In genomic region chr11:304915-305833, GRCh38 we compare ENCODE assay signal across 8 cellular contexts. TPM values are rescaled to one million over a fixed set of nuclear protein-coding genes. Genes with fewer than 3 reads are reported as not detected.
DNase-seq lines count a peak whose midpoint lies in the region; ATAC-seq, FAIRE-seq and TF ChIP-seq lines count a peak whose summit lies in the region.

No MANE protein-coding gene starts in this region.

- no TSS peak for BruUV-seq in GM12878 (replicated peaks; lab: Mats Ljungman, UMichigan)

- RAD21 ChIA-PET in GM12878 (lab: Charles Lee; ENCODE audit: unreplicated experiment), result interaction anchor here (0.8 to 2.4 kb wide), 9 partner anchors 10 to 69 kb away, joined by 3 to 19 read pairs (median 5); partner anchors contain the start of genes PSMD13 and SIRT3

- H3K4me1 ChIP-seq in Peyer's patch (peaks cover 0 to 27% (median 1%) of the 10 kb centered on the region in 4 donors), GM12878 (ENCODE audit: control insufficient read depth, insufficient read depth, low read length) (peaks cover 20% of the 10 kb centered on the region), spleen (peaks cover 16 to 77% (median 51%) of the 10 kb centered on the region in 6 donors)

- peak; percentile 69 for TF ChIP-seq RAD21 in GM12878 (IDR thresholded peaks at IDR 0.05; ENCODE audit: insufficient read depth, low read depth, low read length)

- no peak for TF ChIP-seq EP300 in GM12878 (IDR thresholded peaks at IDR 0.05; ENCODE audit: borderline replicate concordance in 1 of 2, control insufficient read depth in 1 of 2, low read depth in 2 of 2, low read length in 2 of 2)

- in situ Hi-C loops in GM12878 (cut with MboI), result no loop called here

- H3K36me3 ChIP-seq in Peyer's patch (no peaks in the 10 kb centered on the region), GM12878 (ENCODE audit: control insufficient read depth in 2 of 2, insufficient read depth in 2 of 2, low read length in 1 of 2) (no peaks in the 10 kb centered on the region), spleen (peaks cover 0 to 5% (median 0%) of the 10 kb centered on the region in 6 donors)

- TF ChIP-seq POLR2A in Peyer's patch (IDR thresholded peaks at IDR 0.05) (no peak), GM12878 (IDR thresholded peaks at IDR 0.05; ENCODE audit: low read depth, low read length) (no peak), spleen (IDR thresholded peaks at IDR 0.05) (no peak)

- H3K4me3 Mint-ChIP-seq in CD14-positive monocyte, result no peak overlapping the region

- H3K27me3 Mint-ChIP-seq in CD14-positive monocyte (ENCODE audit: low read depth in 3 of 3), result peaks cover 18 to 22% (median 21%) of the 10 kb centered on the region in 3 donors

- POLR2A ChIA-PET in GM12878 (lab: Charles Lee), result interaction anchor here (0.6 to 2.8 kb wide), 4 partner anchors 22 to 54 kb away, joined by 3 to 12 read pairs (median 6); no protein-coding TSS in a partner anchor

- H3K4me3 ChIP-seq in Peyer's patch (no peak overlapping the region), GM12878 (no peak overlapping the region), iPS-18c (ENCODE audit: insufficient read depth, low read depth, low read length) (peak overlapping the region; percentile 9), spleen (no peak overlapping the region)

- H3K79me2 ChIP-seq in GM12878 (ENCODE audit: control insufficient read depth, insufficient read depth, low read length), result peaks cover 22% of the 10 kb centered on the region

- H2AFZ ChIP-seq in GM12878 (ENCODE audit: control insufficient read depth, low read depth, low read length), result no peak overlapping the region

- CTCF ChIA-PET in GM12878 (lab: Yijun Ruan, JAX), result interaction anchor here (0.6 to 4.5 kb wide), 18 partner anchors 12 to 206 kb away, joined by 3 to 33 read pairs (median 6); partner anchors contain the start of genes BET1L, PGGHG, PSMD13 and RIC8A

- H3K9me3 ChIP-seq in Peyer's patch (no peaks in the 10 kb centered on the region), GM12878 (replicated peaks; ENCODE audit: control insufficient read depth, insufficient read depth, low read length) (no peaks in the 10 kb centered on the region), iPS-18c (ENCODE audit: control insufficient read depth, insufficient read depth, low read length) (no peaks in the 10 kb centered on the region), spleen (no peaks in the 10 kb centered on the region)

- H4K20me1 ChIP-seq in GM12878 (ENCODE audit: control insufficient read depth, insufficient read depth), result no peaks in the 10 kb centered on the region

- no peak overlapping the region for H3K4me2 ChIP-seq in GM12878 (ENCODE audit: control insufficient read depth, insufficient read depth)

- no peak overlapping the region for H3K9ac ChIP-seq in GM12878 (ENCODE audit: control insufficient read depth, insufficient read depth, low read length)

- H3K27ac ChIP-seq in Peyer's patch (peak overlapping the region in 1 of 4 donors; percentile 31), GM12878 (ENCODE audit: control insufficient read depth, insufficient read depth) (no peak overlapping the region), spleen (peak overlapping the region in 5 of 8 donors; percentile 44 to 97 (median 91))

- 33% methylated on average over 18 of the region's 19 CpGs for WGBS in GM12878 (ENCODE audit: insufficient coverage, insufficient replicate concordance, low lambda C conversion rate, missing lambda C conversion rate)
- WGBS in spleen, 5 donors, result 36 to 52% (median 44%) methylated on average over 18 to 19 of the region's 19 CpGs

- H3K27ac Mint-ChIP-seq in CD14-positive monocyte, result peak overlapping the region in 1 of 7 donors; percentile 45

- peaks cover 0 to 4% (median 0%) of the 10 kb centered on the region in 7 donors for H3K9me3 Mint-ChIP-seq in CD14-positive monocyte

- peaks cover 5 to 7% of the 10 kb centered on the region in 2 donors for H3K36me3 Mint-ChIP-seq in CD14-positive monocyte

- no peak for FAIRE-seq in GM12878 (lab: Jason Lieb, UNC)

- ATAC-seq in GM12878, result 0 out of 3 replicates have a peak, but pooled peaks have one; percentile 12
- ATAC-seq in HG03342 (IDR thresholded peaks at IDR 0.05; ENCODE audit: unreplicated experiment), result no peak

- peaks cover 42% of the 10 kb centered on the region for H3K4me1 Mint-ChIP-seq in CD14-positive monocyte

- TF ChIP-seq CTCF in CD14-positive monocyte (IDR thresholded peaks at IDR 0.05), result peak; percentile 73
- peak; percentile 54 to 85 (median 81) for TF ChIP-seq CTCF in Peyer's patch (IDR thresholded peaks at IDR 0.05)
- TF ChIP-seq CTCF in GM12878 (IDR thresholded peaks at IDR 0.05 in 2 of 3, conservative IDR thresholded peaks at IDR 0.05 in 1 of 3; ENCODE audit: control insufficient read depth in 2 of 3, extremely low read depth in 1 of 3, insufficient read depth in 1 of 3, low read depth in 3 of 3, low read length in 3 of 3), result peak; percentile 66 to 67 (median 66)
- TF ChIP-seq CTCF in spleen (IDR thresholded peaks at IDR 0.05 in 8 of 11, conservative IDR thresholded peaks at IDR 0.05 in 3 of 11), result peak; percentile 66 to 90 (median 81)

- SMC1A ChIA-PET in GM12878 (lab: Charles Lee; ENCODE audit: uncharacterized antibody, unreplicated experiment), result interaction anchor here (0.8 to 3.3 kb wide), 14 partner anchors 10 to 68 kb away, joined by 3 to 20 read pairs (median 4); partner anchors contain the start of gene PSMD13

- no peak for DNase-seq in CD14-positive monocyte (ENCODE audit: low spot score)
- peak; percentile 69 for DNase-seq in H4 (ENCODE audit: low spot score)
- peak in 2 of 3 donors; percentile 82 to 88 for DNase-seq in Peyer's patch
- no peak for DNase-seq in GM12878 (ENCODE audit: low read depth, low spot score)
- DNase-seq in spleen, result peak; percentile 84
- no peak for DNase-seq in DMS114 treated with DMSO at 0.1 percent for 48 hours (lab: John Stamatoyannopoulos, UW; ENCODE audit: unreplicated experiment)

- no peaks in the 10 kb centered on the region for H3K27me3 ChIP-seq in Peyer's patch
- H3K27me3 ChIP-seq in GM12878 (replicated peaks in 1 of 2; ENCODE audit: control insufficient read depth in 2 of 2, insufficient read depth in 2 of 2, low read length in 1 of 2), result no peaks in the 10 kb centered on the region
- H3K27me3 ChIP-seq in spleen (replicated peaks in 1 of 7), result peaks cover 0 to 3% (median 0%) of the 10 kb centered on the region in 7 donors

- intact Hi-C loops in CD14-positive monocyte (cut with micrococcal nuclease), result loop anchor here (5.0 to 10.0 kb wide), 3 partner anchors 38 to 53 kb away; no protein-coding TSS in a partner anchor
- intact Hi-C loops in GM12878 (cut with micrococcal nuclease; ENCODE audit: unreplicated experiment), result loop anchor here (5.0 to 10.0 kb wide), 2 partner anchors 98 to 140 kb away; partner anchors contain the start of genes ANO9, BET1L and RIC8A
- intact Hi-C loops in spleen (cut with DNase I; ENCODE audit: low total_unique reads), result loop anchor here (5.0 kb wide), 1 partner anchor 52 kb away; no protein-coding TSS in a partner anchor

RNA-seq across cellular contexts. Expression of gene IFITM2, which starts 2.4 kb away (rescaled TPM):
- polyA plus RNA-seq in CD14-positive monocyte (1,000 to 10,000 TPM in 1 of 2 donors, 100 to 1,000 TPM in 1; 625 to 1,147 TPM), GM12878 (2011; rRNA removed) (116 and 205 TPM in 2 replicates), GM12878 (2014; fragmentation: Illumina TruSeq; extraction: Trizol) (422 and 741 TPM in 2 replicates), GM12878 (2014; fragmentation: Nextera tagmentation; extraction: Ambion mirVana) (1,000 to 10,000 TPM; 2,669 to 3,672 TPM), GM12878 (2014; rRNA removed) (611 and 755 TPM in 2 replicates), GM12878 (2016; fragmentation: Nextera tagmentation; extraction: Ambion mirVana) (100 to 1,000 TPM; 707 to 829 TPM), spleen (1,000 to 10,000 TPM in 1 of 3 donors, 100 to 1,000 TPM in 2; 680 to 1,006 (median 885) TPM)
- 21.9 and 30.7 TPM in 2 replicates for total RNA-seq in H4 (2014; rRNA removed; shearing (Covaris generic))
- total RNA-seq in Peyer's patch (10 to 100 TPM; 15.6 to 98.2 (median 46.0) TPM), GM12878 (2014; rRNA removed) (267 and 271 TPM in 2 replicates), GM12878 (2014; rRNA removed; fragmentation: Illumina TruSeq; extraction: Trizol) (295 and 327 TPM in 2 replicates), GM12878 (2021) (676 and 768 TPM in 2 replicates), spleen (1,000 to 10,000 TPM in 4 of 7 donors, 100 to 1,000 TPM in 3; 507 to 1,635 (median 1,062) TPM)
- total RNA-seq in GM12878 (2013; cell fraction: nucleolus; rRNA removed), result 32.0 and 32.3 TPM in 2 replicates
- 582 TPM for polyA plus RNA-seq in GM12878 (2011; ENCODE audit: low read depth)
- 159 and 247 TPM in 2 replicates for polyA plus RNA-seq in GM12878 (2011; cell fraction: cytosol; rRNA removed)
- polyA plus RNA-seq in GM12878 (2011; cell fraction: nucleus; rRNA removed), result 40.7 and 48.7 TPM in 2 replicates
- 605 and 961 TPM in 2 replicates for polyA plus RNA-seq in GM12878 (2012)
- polyA minus RNA-seq in GM12878 (2011; rRNA and poly(A)+ RNA removed), result 67.7 and 77.6 TPM in 2 replicates
- polyA minus RNA-seq in GM12878 (2011; cell fraction: cytosol; rRNA and poly(A)+ RNA removed), result 83.9 and 93.5 TPM in 2 replicates
- 31.3 and 51.8 TPM in 2 replicates for polyA minus RNA-seq in GM12878 (2011; cell fraction: nucleus; rRNA and poly(A)+ RNA removed)

RNA-seq across cellular contexts. Expression of gene IFITM5, which starts 5.8 kb away (rescaled TPM):
- polyA plus RNA-seq in CD14-positive monocyte, result not detected
- not detected in 2 replicates for total RNA-seq in H4 (2014; rRNA removed; shearing (Covaris generic))
- not detected for total RNA-seq in Peyer's patch
- total RNA-seq in GM12878 (2013; cell fraction: nucleolus; rRNA removed), result not detected in 2 replicates
- total RNA-seq in GM12878 (2014; rRNA removed), result not detected in 2 replicates
- total RNA-seq in GM12878 (2014; rRNA removed; fragmentation: Illumina TruSeq; extraction: Trizol), result not detected in 2 replicates
- not detected in 2 replicates for total RNA-seq in GM12878 (2021)
- polyA plus RNA-seq in GM12878 (2011; ENCODE audit: low read depth), result not detected
- polyA plus RNA-seq in GM12878 (2011; rRNA removed), result not detected in 2 replicates
- not detected in 2 replicates for polyA plus RNA-seq in GM12878 (2011; cell fraction: cytosol; rRNA removed)
- not detected in 2 replicates for polyA plus RNA-seq in GM12878 (2011; cell fraction: nucleus; rRNA removed)
- not detected in 2 replicates for polyA plus RNA-seq in GM12878 (2012)
- not detected in 2 replicates for polyA plus RNA-seq in GM12878 (2014; fragmentation: Illumina TruSeq; extraction: Trizol)
- not detected for polyA plus RNA-seq in GM12878 (2014; fragmentation: Nextera tagmentation; extraction: Ambion mirVana)
- not detected in 2 replicates for polyA plus RNA-seq in GM12878 (2014; rRNA removed)
- not detected for polyA plus RNA-seq in GM12878 (2016; fragmentation: Nextera tagmentation; extraction: Ambion mirVana)
- not detected in 2 replicates for polyA minus RNA-seq in GM12878 (2011; rRNA and poly(A)+ RNA removed)
- polyA minus RNA-seq in GM12878 (2011; cell fraction: cytosol; rRNA and poly(A)+ RNA removed), result not detected in 2 replicates
- polyA minus RNA-seq in GM12878 (2011; cell fraction: nucleus; rRNA and poly(A)+ RNA removed), result not detected in 2 replicates
- total RNA-seq in spleen, result not detected
- not detected for polyA plus RNA-seq in spleen

RNA-seq across cellular contexts. Expression of gene IFITM1, which starts 8.7 kb away (rescaled TPM):
- 10 to 100 TPM; 26.0 to 36.3 TPM for polyA plus RNA-seq in CD14-positive monocyte
- 179 TPM in 2 replicates for total RNA-seq in H4 (2014; rRNA removed; shearing (Covaris generic))
- total RNA-seq in Peyer's patch, result 100 to 1,000 TPM in 2 of 4 donors, 10 to 100 TPM in 2; 45.9 to 141 (median 89.6) TPM
- 166 and 177 TPM in 2 replicates for total RNA-seq in GM12878 (2013; cell fraction: nucleolus; rRNA removed)
- total RNA-seq in GM12878 (2014; rRNA removed), result 543 and 574 TPM in 2 replicates
- 485 and 549 TPM in 2 replicates for total RNA-seq in GM12878 (2014; rRNA removed; fragmentation: Illumina TruSeq; extraction: Trizol)
- 396 and 453 TPM in 2 replicates for total RNA-seq in GM12878 (2021)
- 839 TPM for polyA plus RNA-seq in GM12878 (2011; ENCODE audit: low read depth)
- polyA plus RNA-seq in GM12878 (2011; rRNA removed), result 240 and 671 TPM in 2 replicates
- 1,141 and 1,225 TPM in 2 replicates for polyA plus RNA-seq in GM12878 (2011; cell fraction: cytosol; rRNA removed)
- 403 and 488 TPM in 2 replicates for polyA plus RNA-seq in GM12878 (2011; cell fraction: nucleus; rRNA removed)
- polyA plus RNA-seq in GM12878 (2012), result 758 and 904 TPM in 2 replicates
- polyA plus RNA-seq in GM12878 (2014; fragmentation: Illumina TruSeq; extraction: Trizol), result 491 and 1,007 TPM in 2 replicates
- polyA plus RNA-seq in GM12878 (2014; fragmentation: Nextera tagmentation; extraction: Ambion mirVana), result 1,000 to 10,000 TPM; 1,771 to 2,788 TPM
- polyA plus RNA-seq in GM12878 (2014; rRNA removed), result 864 and 887 TPM in 2 replicates
- polyA plus RNA-seq in GM12878 (2016; fragmentation: Nextera tagmentation; extraction: Ambion mirVana), result 100 to 1,000 TPM; 456 to 479 TPM
- polyA minus RNA-seq in GM12878 (2011; rRNA and poly(A)+ RNA removed), result 804 and 1,098 TPM in 2 replicates
- polyA minus RNA-seq in GM12878 (2011; cell fraction: cytosol; rRNA and poly(A)+ RNA removed), result 178 and 190 TPM in 2 replicates
- polyA minus RNA-seq in GM12878 (2011; cell fraction: nucleus; rRNA and poly(A)+ RNA removed), result 183 and 217 TPM in 2 replicates
- total RNA-seq in spleen, result 100 to 1,000 TPM; 333 to 670 (median 510) TPM
- polyA plus RNA-seq in spleen, result 100 to 1,000 TPM; 314 to 496 (median 327) TPM

RNA-seq across cellular contexts. Expression of gene IFITM3, which starts 15.5 kb away (rescaled TPM):
- polyA plus RNA-seq in CD14-positive monocyte (100 to 1,000 TPM; 445 to 637 TPM), GM12878 (2011; rRNA removed) (0.58 and 0.98 TPM in 2 replicates), GM12878 (2014; fragmentation: Illumina TruSeq; extraction: Trizol) (1.5 TPM in 1 of 2 replicates, not detected in the other), GM12878 (2014; fragmentation: Nextera tagmentation; extraction: Ambion mirVana) (1 to 10 TPM; 2.1 to 2.3 TPM), GM12878 (2014; rRNA removed) (0.77 and 1.8 TPM in 2 replicates), GM12878 (2016; fragmentation: Nextera tagmentation; extraction: Ambion mirVana) (1 to 10 TPM; 2.2 to 3.6 TPM), spleen (100 to 1,000 TPM; 391 to 618 (median 599) TPM)
- total RNA-seq in H4 (2014; rRNA removed; shearing (Covaris generic)), result 183 and 240 TPM in 2 replicates
- total RNA-seq in Peyer's patch (100 to 1,000 TPM in 1 of 4 donors, 10 to 100 TPM in 3; 30.6 to 200 (median 84.7) TPM), GM12878 (2014; rRNA removed) (0.33 and 1.3 TPM in 2 replicates), GM12878 (2014; rRNA removed; fragmentation: Illumina TruSeq; extraction: Trizol) (0.54 and 0.88 TPM in 2 replicates), GM12878 (2021) (2.5 and 3.0 TPM in 2 replicates), spleen (100 to 1,000 TPM; 314 to 942 (median 472) TPM)
- 0.61 TPM in 1 of 2 replicates, not detected in the other for total RNA-seq in GM12878 (2013; cell fraction: nucleolus; rRNA removed)
- polyA plus RNA-seq in GM12878 (2011; ENCODE audit: low read depth), result 2.3 TPM
- polyA plus RNA-seq in GM12878 (2011; cell fraction: cytosol; rRNA removed), result 0.54 and 1.2 TPM in 2 replicates
- 1.2 and 1.6 TPM in 2 replicates for polyA plus RNA-seq in GM12878 (2011; cell fraction: nucleus; rRNA removed)
- 2.1 and 2.4 TPM in 2 replicates for polyA plus RNA-seq in GM12878 (2012)
- polyA minus RNA-seq in GM12878 (2011; rRNA and poly(A)+ RNA removed), result not detected in 2 replicates
- polyA minus RNA-seq in GM12878 (2011; cell fraction: cytosol; rRNA and poly(A)+ RNA removed), result 3.7 and 7.7 TPM in 2 replicates
- polyA minus RNA-seq in GM12878 (2011; cell fraction: nucleus; rRNA and poly(A)+ RNA removed), result 0.97 and 1.3 TPM in 2 replicates

RNA-seq across cellular contexts. Expression of gene PGGHG, which starts 16.2 kb away (rescaled TPM):
- polyA plus RNA-seq in CD14-positive monocyte, result 1 to 10 TPM; 1.6 to 2.1 TPM
- 2.2 and 2.4 TPM in 2 replicates for total RNA-seq in H4 (2014; rRNA removed; shearing (Covaris generic))
- 100 to 1,000 TPM in 3 of 4 donors, 10 to 100 TPM in 1; 94.2 to 385 (median 317) TPM for total RNA-seq in Peyer's patch
- 80.7 and 93.8 TPM in 2 replicates for total RNA-seq in GM12878 (2013; cell fraction: nucleolus; rRNA removed)
- total RNA-seq in GM12878 (2014; rRNA removed), result 3.5 and 3.9 TPM in 2 replicates
- total RNA-seq in GM12878 (2014; rRNA removed; fragmentation: Illumina TruSeq; extraction: Trizol), result 1.3 and 1.9 TPM in 2 replicates
- total RNA-seq in GM12878 (2021), result 7.3 and 8.2 TPM in 2 replicates
- polyA plus RNA-seq in GM12878 (2011; ENCODE audit: low read depth), result 13.0 TPM
- 1.7 and 2.9 TPM in 2 replicates for polyA plus RNA-seq in GM12878 (2011; rRNA removed)
- 2.1 and 4.4 TPM in 2 replicates for polyA plus RNA-seq in GM12878 (2011; cell fraction: cytosol; rRNA removed)
- 82.4 and 97.9 TPM in 2 replicates for polyA plus RNA-seq in GM12878 (2011; cell fraction: nucleus; rRNA removed)
- polyA plus RNA-seq in GM12878 (2012), result 34.6 and 36.7 TPM in 2 replicates
- polyA plus RNA-seq in GM12878 (2014; fragmentation: Illumina TruSeq; extraction: Trizol), result 0.17 and 1.5 TPM in 2 replicates
- under 1 TPM; 0.10 to 0.27 TPM for polyA plus RNA-seq in GM12878 (2014; fragmentation: Nextera tagmentation; extraction: Ambion mirVana)
- 7.9 and 8.3 TPM in 2 replicates for polyA plus RNA-seq in GM12878 (2014; rRNA removed)
- polyA plus RNA-seq in GM12878 (2016; fragmentation: Nextera tagmentation; extraction: Ambion mirVana), result 1 to 10 TPM; 1.0 to 1.7 TPM
- 0.80 and 2.4 TPM in 2 replicates for polyA minus RNA-seq in GM12878 (2011; rRNA and poly(A)+ RNA removed)
- 0.80 and 1.1 TPM in 2 replicates for polyA minus RNA-seq in GM12878 (2011; cell fraction: cytosol; rRNA and poly(A)+ RNA removed)
- 7.3 and 13.1 TPM in 2 replicates for polyA minus RNA-seq in GM12878 (2011; cell fraction: nucleus; rRNA and poly(A)+ RNA removed)
- 100 to 1,000 TPM in 6 of 7 donors, 10 to 100 TPM in 1; 53.4 to 182 (median 128) TPM for total RNA-seq in spleen
- polyA plus RNA-seq in spleen, result 100 to 1,000 TPM; 127 to 250 (median 134) TPM

Comparison
In these comparisons a context has a peak if more than half of its experiments do, and no peak if none do; other contexts are left out.
1. DNase-seq: peak in H4 (single experiment), Peyer's patch (2 of 3) and spleen (single experiment); none in CD14-positive monocyte (single experiment), GM12878 (single experiment) and DMS114 treated with DMSO at 0.1 percent for 48 hours (single experiment).
2. Peak in every context shown above with its lines, with median percentiles within 50 percentile points of each other: CTCF ChIP-seq.